Comparison of ENCODE assay signal across 8 cellular contexts in genomic region chr14:105528197-105528858, GRCh38. TPM values are rescaled to one million over a fixed set of nuclear protein-coding genes. Genes with fewer than 3 reads are reported as not detected.
DNase-seq lines count a peak whose midpoint lies in the region; ATAC-seq, FAIRE-seq and TF ChIP-seq lines count a peak whose summit lies in the region.

No MANE protein-coding gene starts in this region.

- H3K9me3 Mint-ChIP-seq in WTC11: peaks cover 9% of the 10 kb centered on the region

- no peak overlapping the region; the same call in 1 of the 2 replicates for H3K4me3 Mint-ChIP-seq in WTC11

- peaks cover 50% of the 10 kb centered on the region for H3K27me3 Mint-ChIP-seq in WTC11 (ENCODE audit: low read depth)

- H3K4me1 Mint-ChIP-seq in WTC11: no peaks in the 10 kb centered on the region

- DNase-seq in NCI-H1436 (lab: John Stamatoyannopoulos, UW) (peak; percentile 72), NCI-H1436 treated with DMSO at 0.1 percent for 48 hours (lab: John Stamatoyannopoulos, UW) (no peak), NCI-H1694 treated with DMSO at 0.1 percent for 48 hours (lab: John Stamatoyannopoulos, UW) (peak; percentile 86), WTC11 (ENCODE audit: low spot score) (peak; percentile 75), bronchial epithelial cell (ENCODE audit: low read depth) (peak; percentile 25), islet precursor cell (peak; percentile 70), smooth muscle cell of the brain vasculature (ENCODE audit: low read depth, low spot score) (peak; percentile 6)

- FAIRE-seq in bronchial epithelial cell (lab: Jason Lieb, UNC): no peak

- ATAC-seq in WTC11: peak; percentile 60
- no peak for ATAC-seq in HG03439 (IDR thresholded peaks at IDR 0.05; ENCODE audit: unreplicated experiment)

- peak overlapping the region; percentile 49 for H3K4me3 ChIP-seq in bronchial epithelial cell (ENCODE audit: low read depth, low read length)

- peaks cover 4% of the 10 kb centered on the region; the same call in 1 of the 2 replicates for H3K36me3 Mint-ChIP-seq in WTC11

- peaks cover 15% of the 10 kb centered on the region for H3K27me3 ChIP-seq in bronchial epithelial cell (ENCODE audit: control insufficient read depth, insufficient read depth, low read length)

- CTCF ChIA-PET in WTC11 (lab: Charles Lee): interaction anchor here (0.6 to 1.3 kb wide), 15 partner anchors 9 to 659 kb away, joined by 3 to 11 read pairs (median 3); partner anchors contain the start of gene BTBD6

- H3K27ac Mint-ChIP-seq in WTC11: no peak overlapping the region

- POLR2A ChIA-PET in WTC11 (lab: Charles Lee): no interaction called here

- no peaks in the 10 kb centered on the region for H3K36me3 ChIP-seq in bronchial epithelial cell (ENCODE audit: control insufficient read depth, insufficient read depth, low read length)

- peak; percentile 49 for TF ChIP-seq CTCF in WTC11 (IDR thresholded peaks at IDR 0.05)
- TF ChIP-seq CTCF in bronchial epithelial cell (IDR thresholded peaks at IDR 0.05; ENCODE audit: insufficient read depth, low read length, severe bottlenecking): peak; percentile 91

TF ChIP-seq in WTC11, 78 proteins besides CTCF, POLR2A, EP300 and RAD21:
- peak; percentile 39; the same call in 1 of the 2 replicates for TF ChIP-seq ETV6 (CRISPR knock-in tag; IDR thresholded peaks at IDR 0.05)
- TF ChIP-seq, protein P1, sequence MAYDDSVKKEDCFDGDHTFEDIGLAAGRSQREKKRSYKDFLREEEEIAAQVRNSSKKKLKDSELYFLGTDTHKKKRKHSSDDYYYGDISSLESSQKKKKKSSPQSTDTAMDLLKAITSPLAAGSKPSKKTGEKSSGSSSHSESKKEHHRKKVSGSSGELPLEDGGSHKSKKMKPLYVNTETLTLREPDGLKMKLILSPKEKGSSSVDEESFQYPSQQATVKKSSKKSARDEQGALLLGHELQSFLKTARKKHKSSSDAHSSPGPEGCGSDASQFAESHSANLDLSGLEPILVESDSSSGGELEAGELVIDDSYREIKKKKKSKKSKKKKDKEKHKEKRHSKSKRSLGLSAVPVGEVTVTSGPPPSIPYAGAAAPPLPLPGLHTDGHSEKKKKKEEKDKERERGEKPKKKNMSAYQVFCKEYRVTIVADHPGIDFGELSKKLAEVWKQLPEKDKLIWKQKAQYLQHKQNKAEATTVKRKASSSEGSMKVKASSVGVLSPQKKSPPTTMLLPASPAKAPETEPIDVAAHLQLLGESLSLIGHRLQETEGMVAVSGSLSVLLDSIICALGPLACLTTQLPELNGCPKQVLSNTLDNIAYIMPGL (CRISPR knock-in tag; IDR thresholded peaks at IDR 0.05): peak; percentile 62; the same call in 1 of the 2 replicates
- TF ChIP-seq, protein P2, sequence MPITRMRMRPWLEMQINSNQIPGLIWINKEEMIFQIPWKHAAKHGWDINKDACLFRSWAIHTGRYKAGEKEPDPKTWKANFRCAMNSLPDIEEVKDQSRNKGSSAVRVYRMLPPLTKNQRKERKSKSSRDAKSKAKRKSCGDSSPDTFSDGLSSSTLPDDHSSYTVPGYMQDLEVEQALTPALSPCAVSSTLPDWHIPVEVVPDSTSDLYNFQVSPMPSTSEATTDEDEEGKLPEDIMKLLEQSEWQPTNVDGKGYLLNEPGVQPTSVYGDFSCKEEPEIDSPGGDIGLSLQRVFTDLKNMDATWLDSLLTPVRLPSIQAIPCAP (CRISPR knock-in tag; IDR thresholded peaks at IDR 0.05): no peak
- TF ChIP-seq, protein P3, sequence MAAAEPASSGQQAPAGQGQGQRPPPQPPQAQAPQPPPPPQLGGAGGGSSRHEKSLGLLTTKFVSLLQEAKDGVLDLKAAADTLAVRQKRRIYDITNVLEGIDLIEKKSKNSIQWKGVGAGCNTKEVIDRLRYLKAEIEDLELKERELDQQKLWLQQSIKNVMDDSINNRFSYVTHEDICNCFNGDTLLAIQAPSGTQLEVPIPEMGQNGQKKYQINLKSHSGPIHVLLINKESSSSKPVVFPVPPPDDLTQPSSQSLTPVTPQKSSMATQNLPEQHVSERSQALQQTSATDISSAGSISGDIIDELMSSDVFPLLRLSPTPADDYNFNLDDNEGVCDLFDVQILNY (CRISPR knock-in tag; IDR thresholded peaks at IDR 0.05): 0 out of 2 replicates have a peak, but pooled peaks have one; percentile 47
- no peak for TF ChIP-seq GABPB1 (CRISPR knock-in tag; IDR thresholded peaks at IDR 0.05)
- TF ChIP-seq, protein P4, sequence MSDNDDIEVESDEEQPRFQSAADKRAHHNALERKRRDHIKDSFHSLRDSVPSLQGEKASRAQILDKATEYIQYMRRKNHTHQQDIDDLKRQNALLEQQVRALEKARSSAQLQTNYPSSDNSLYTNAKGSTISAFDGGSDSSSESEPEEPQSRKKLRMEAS (CRISPR knock-in tag; IDR thresholded peaks at IDR 0.05): peak; percentile 72; the same call in 1 of the 2 replicates
- TF ChIP-seq FOXP4 (CRISPR knock-in tag; IDR thresholded peaks at IDR 0.05): peak; percentile 83; the same call in 1 of the 2 replicates

RNA-seq across cellular contexts. Expression of gene TMEM121, which starts 1.9 kb away (rescaled TPM):
- total RNA-seq in WTC11 (2021): 0.81 to 1.9 TPM (median 1.5 TPM) in 3 replicates
- total RNA-seq in bronchial epithelial cell: 0.51 and 0.53 TPM in 2 replicates

RNA-seq across cellular contexts. Expression of gene TEDC1, which starts 37.3 kb away (rescaled TPM):
- 16.4 to 17.9 TPM (median 16.7 TPM) in 3 replicates for total RNA-seq in WTC11 (2021)
- 4.5 and 5.4 TPM in 2 replicates for total RNA-seq in bronchial epithelial cell

RNA-seq across cellular contexts. Expression of gene CRIP1, which starts 41.6 kb away (rescaled TPM):
- total RNA-seq in WTC11 (2021): 4.8 to 9.0 TPM (median 5.8 TPM) in 3 replicates
- 1.5 TPM in 1 of 2 replicates, not detected in the other for total RNA-seq in bronchial epithelial cell

RNA-seq across cellular contexts. Expression of gene CRIP2, which starts 53.7 kb away (rescaled TPM):
- total RNA-seq in WTC11 (2021) (4.6 to 5.4 TPM (median 5.0 TPM) in 3 replicates), bronchial epithelial cell (13.2 and 22.3 TPM in 2 replicates)
